In genomic region chr10:17003151-17003550, GRCh38 we compare ENCODE assay signal across 8 cellular contexts.
DNase-seq lines count a peak whose midpoint lies in the region; ATAC-seq and TF ChIP-seq lines count a peak whose summit lies in the region.

No MANE protein-coding gene starts in this region.

- H3K27ac ChIP-seq in SK-N-SH (ENCODE audit: low read depth in 2 of 2, low read length in 1 of 2) (peak overlapping the region; percentile 94 to 100), thoracic aorta (peak overlapping the region; percentile 85 to 91)
- H3K27ac ChIP-seq in naive thymus-derived CD4-positive, alpha-beta T cell (ENCODE audit: low read depth, low read length): peak overlapping the region; percentile 67

- H3K27me3 ChIP-seq in SK-N-SH (ENCODE audit: insufficient read depth) (no peaks in the 10 kb centered on the region), adipocyte (replicated peaks; ENCODE audit: control insufficient read depth, insufficient read depth, low read length) (no peaks in the 10 kb centered on the region), thoracic aorta (replicated peaks; ENCODE audit: insufficient read depth) (no peaks in the 10 kb centered on the region)
- no peaks in the 10 kb centered on the region for H3K27me3 ChIP-seq in naive thymus-derived CD4-positive, alpha-beta T cell (ENCODE audit: control insufficient read depth in 2 of 2, insufficient read depth in 2 of 2, low read length in 2 of 2)

- peak; percentile 90 for ATAC-seq in naive thymus-derived CD4-positive, alpha-beta T cell
- no peak for ATAC-seq in thoracic aorta (ENCODE audit: insufficient number of reproducible peaks, low FRiP score, low read depth)
- ATAC-seq in HG02981 (IDR thresholded peaks at IDR 0.05; ENCODE audit: unreplicated experiment): no peak

- H3K4me1 ChIP-seq in SK-N-SH (ENCODE audit: control insufficient read depth in 1 of 2, insufficient read depth in 2 of 2, low read depth in 1 of 2, low read length in 1 of 2): peaks cover 11 to 27% of the 10 kb centered on the region in 2 experiments
- peaks cover 69% of the 10 kb centered on the region for H3K4me1 ChIP-seq in adipocyte (ENCODE audit: control insufficient read depth, insufficient read depth, low read length)
- H3K4me1 ChIP-seq in naive thymus-derived CD4-positive, alpha-beta T cell (ENCODE audit: control insufficient read depth in 2 of 2, insufficient read depth in 2 of 2, low read length in 2 of 2): peaks cover 20 to 45% of the 10 kb centered on the region in 2 donors
- H3K4me1 ChIP-seq in thoracic aorta (ENCODE audit: control insufficient read depth in 1 of 2, low read depth in 2 of 2): peaks cover 19 to 59% of the 10 kb centered on the region in 2 donors

- TF ChIP-seq RAD21 in SK-N-SH (IDR thresholded peaks at IDR 0.05; ENCODE audit: low read length): no peak

- peaks cover 0 to 3% (median 0%) of the 10 kb centered on the region in 11 donors for H3K9me3 Mint-ChIP-seq in naive thymus-derived CD4-positive, alpha-beta T cell

- H3K9me3 ChIP-seq in SK-N-SH: no peaks in the 10 kb centered on the region
- no peaks in the 10 kb centered on the region for H3K9me3 ChIP-seq in adipocyte (ENCODE audit: control insufficient read depth, low read length)
- no peaks in the 10 kb centered on the region for H3K9me3 ChIP-seq in naive thymus-derived CD4-positive, alpha-beta T cell (ENCODE audit: control insufficient read depth in 2 of 3, low read length in 3 of 3)
- no peaks in the 10 kb centered on the region for H3K9me3 ChIP-seq in thoracic aorta

- peaks cover 0 to 62% (median 0%) of the 10 kb centered on the region in 5 donors for H3K27me3 Mint-ChIP-seq in naive thymus-derived CD4-positive, alpha-beta T cell

- no peak overlapping the region for H2AFZ ChIP-seq in SK-N-SH (ENCODE audit: low read depth)

- no peaks in the 10 kb centered on the region; the same call in 1 of the 2 replicates for H3K79me2 ChIP-seq in SK-N-SH (ENCODE audit: insufficient read depth)

- peaks cover 23 to 82% (median 67%) of the 10 kb centered on the region in 7 donors for H3K4me1 Mint-ChIP-seq in naive thymus-derived CD4-positive, alpha-beta T cell

- H3K36me3 ChIP-seq in SK-N-SH (replicated peaks in 1 of 2; ENCODE audit: control insufficient read depth in 1 of 2, insufficient read depth in 2 of 2, low read length in 1 of 2) (no peaks in the 10 kb centered on the region), adipocyte (ENCODE audit: control insufficient read depth, insufficient read depth, low read length, severe bottlenecking) (no peaks in the 10 kb centered on the region), thoracic aorta (no peaks in the 10 kb centered on the region)
- H3K36me3 ChIP-seq in naive thymus-derived CD4-positive, alpha-beta T cell (ENCODE audit: control insufficient read depth in 2 of 3, insufficient read depth in 3 of 3, low read length in 3 of 3): no peaks in the 10 kb centered on the region

- peak overlapping the region in 9 of 10 donors; percentile 14 to 69 (median 63) for H3K4me3 Mint-ChIP-seq in naive thymus-derived CD4-positive, alpha-beta T cell

- POLR2A ChIA-PET in SK-N-SH (lab: Yijun Ruan, JAX): no interaction called here
- POLR2A ChIA-PET in naive thymus-derived CD4-positive, alpha-beta T cell (lab: Charles Lee): interaction anchor here (0.6 to 0.9 kb wide), 2 partner anchors 19 to 193 kb away, joined by 3 read pairs; no protein-coding TSS in a partner anchor

- peaks cover 0 to 5% (median 0%) of the 10 kb centered on the region in 5 donors for H3K36me3 Mint-ChIP-seq in naive thymus-derived CD4-positive, alpha-beta T cell

- no peak for TF ChIP-seq CTCF in SK-N-SH (IDR thresholded peaks at IDR 0.05)
- no peak for TF ChIP-seq CTCF in thoracic aorta (IDR thresholded peaks at IDR 0.05)

- H3K27ac Mint-ChIP-seq in naive thymus-derived CD4-positive, alpha-beta T cell: peak overlapping the region; percentile 65 to 98 (median 84)

- CTCF ChIA-PET in SK-N-SH (lab: Yijun Ruan, JAX): no interaction called here
- CTCF ChIA-PET in naive thymus-derived CD4-positive, alpha-beta T cell (lab: Charles Lee): no interaction called here

- no peaks in the 10 kb centered on the region for H3K9me2 ChIP-seq in SK-N-SH

- WGBS in SK-N-SH (ENCODE audit: low lambda C conversion rate): 18% methylated on average over 7 of the region's 7 CpGs

- H3K4me2 ChIP-seq in SK-N-SH: peak overlapping the region; percentile 41; the same call in 1 of the 2 replicates

- DNase-seq in AG08395 (ENCODE audit: low spot score) (peak; percentile 73), SK-N-SH (peak; percentile 16), adipocyte (ENCODE audit: low read depth) (peak; percentile 84), thoracic aorta (ENCODE audit: low spot score) (no peak), H4 (ENCODE audit: low spot score) (no peak), germinal center (ENCODE audit: low spot score) (no peak)
- DNase-seq in naive thymus-derived CD4-positive, alpha-beta T cell: peak in 8 of 9 donors; percentile 44 to 85 (median 66)

- H3K4me3 ChIP-seq in SK-N-SH (ENCODE audit: low read depth in 2 of 2, low read length in 1 of 2) (no peak overlapping the region), adipocyte (ENCODE audit: low read length) (peak overlapping the region; percentile 65), thoracic aorta (no peak overlapping the region)
- H3K4me3 ChIP-seq in naive thymus-derived CD4-positive, alpha-beta T cell (ENCODE audit: low read length): no peak overlapping the region

- intact Hi-C loops in naive thymus-derived CD4-positive, alpha-beta T cell (cut with micrococcal nuclease): loop anchor here (1.0 to 5.0 kb wide), 7 partner anchors 20 to 426 kb away; partner anchors contain the start of genes TRDMT1 (in 1 of the 2) and VIM (in 1 of the 2)

- H4K20me1 ChIP-seq in SK-N-SH (ENCODE audit: insufficient read depth): no peaks in the 10 kb centered on the region

- TF ChIP-seq EP300 in SK-N-SH (IDR thresholded peaks at IDR 0.05; ENCODE audit: borderline replicate concordance in 1 of 2, low read depth in 1 of 2, low read length in 1 of 2): peak; percentile 76 to 99

- H3F3A ChIP-seq in SK-N-SH (replicated peaks; ENCODE audit: insufficient read depth): peaks cover 48% of the 10 kb centered on the region

- H3K9ac ChIP-seq in SK-N-SH (peak overlapping the region; percentile 92), adipocyte (ENCODE audit: low read length) (peak overlapping the region; percentile 78)

TF ChIP-seq in SK-N-SH, 30 proteins besides CTCF, POLR2A, EP300 and RAD21 (continues in another document):
- TF ChIP-seq GABPA (IDR thresholded peaks at IDR 0.05; ENCODE audit: low read depth): peak; percentile 20; the same call in 1 of the 2 replicates
- no peak for TF ChIP-seq EZH2phosphoT487 (IDR thresholded peaks at IDR 0.05; ENCODE audit: borderline replicate concordance, low read depth)
- peak; percentile 97 for TF ChIP-seq RXRA (IDR thresholded peaks at IDR 0.05; ENCODE audit: borderline replicate concordance, low read depth)
- TF ChIP-seq MXI1 (IDR thresholded peaks at IDR 0.05; ENCODE audit: low read depth, low read length): no peak
- peak; percentile 86 for TF ChIP-seq ZBTB33 (IDR thresholded peaks at IDR 0.05; ENCODE audit: borderline replicate concordance, low read depth)
- no peak for TF ChIP-seq IRF3 (IDR thresholded peaks at IDR 0.05; ENCODE audit: low read depth, low read length)
- TF ChIP-seq POLR2AphosphoS5 (IDR thresholded peaks at IDR 0.05; ENCODE audit: low read depth, low read length): peak; percentile 93
- peak; percentile 95 for TF ChIP-seq FOSL2 (IDR thresholded peaks at IDR 0.05; ENCODE audit: borderline replicate concordance, low read depth)
- TF ChIP-seq FOXJ3 (CRISPR knock-in tag; IDR thresholded peaks at IDR 0.05): no peak
- 0 out of 2 replicates have a peak, but pooled peaks have one; percentile 21 for TF ChIP-seq TAF1 (IDR thresholded peaks at IDR 0.05; ENCODE audit: borderline replicate concordance, low read depth, low read length)
- TF ChIP-seq TCF12 (IDR thresholded peaks at IDR 0.05): peak; percentile 100
- TF ChIP-seq GATA2 (CRISPR knock-in tag; IDR thresholded peaks at IDR 0.05): no peak
- TF ChIP-seq SMC3 (IDR thresholded peaks at IDR 0.05; ENCODE audit: low read depth, low read length): 0 out of 2 replicates have a peak, but pooled peaks have one; percentile 6
- TF ChIP-seq YY1 (IDR thresholded peaks at IDR 0.05; ENCODE audit: low read depth): peak; percentile 14; the same call in 1 of the 2 replicates
- TF ChIP-seq TEAD4 (IDR thresholded peaks at IDR 0.05; ENCODE audit: borderline replicate concordance, insufficient read depth): peak; percentile 95
- TF ChIP-seq MAX (IDR thresholded peaks at IDR 0.05; ENCODE audit: low read depth): peak; percentile 91
- no peak for TF ChIP-seq RFX5 (IDR thresholded peaks at IDR 0.05; ENCODE audit: low read length)

Comparison
In these comparisons a context has a peak if more than half of its experiments do, and no peak if none do; other contexts are left out.
1. DNase-seq: peak in AG08395 (single experiment), SK-N-SH (single experiment), adipocyte (single experiment) and naive thymus-derived CD4-positive, alpha-beta T cell (8 of 9); none in thoracic aorta (single experiment), H4 (single experiment) and germinal center (single experiment).
2. Peak in every context shown above with its lines, with median percentiles within 50 percentile points of each other: H3K27ac ChIP-seq.